In the genomic region with DNA sequence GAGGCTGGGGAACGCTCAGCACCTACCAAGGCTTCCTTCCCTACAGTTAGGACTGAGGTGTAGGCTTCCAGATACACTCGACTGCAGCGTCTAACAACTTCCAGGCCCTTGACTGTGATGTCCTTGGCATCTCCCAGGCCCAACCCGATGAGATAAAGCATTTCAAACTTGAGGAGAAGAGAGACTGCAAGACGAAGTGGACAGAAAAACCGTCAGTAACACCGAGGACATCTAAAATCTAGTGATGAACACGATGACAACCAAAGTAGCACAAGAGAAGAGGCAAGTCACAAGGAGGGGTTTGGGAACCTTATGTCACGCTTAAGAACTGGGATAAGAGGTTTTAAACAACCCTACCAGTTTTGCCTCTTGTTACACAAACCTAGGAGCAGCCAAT, we compare ENCODE assay signal across 8 cellular contexts. TPM values are rescaled to one million over a fixed set of nuclear protein-coding genes. Genes with fewer than 3 reads are reported as not detected.
DNase-seq lines count a peak whose midpoint lies in the region; ATAC-seq and TF ChIP-seq lines count a peak whose summit lies in the region.

No MANE protein-coding gene starts in this region.

- TF ChIP-seq EP300 in stomach (IDR thresholded peaks at IDR 0.05) = no peak

- H3K4me3 ChIP-seq in PC-9 = peak overlapping the region; percentile 75
- peak overlapping the region; percentile 65 to 85 (median 72) for H3K4me3 ChIP-seq in stomach

- TSS peak; percentile 79 for BruUV-seq in PC-9 (replicated peaks; lab: Mats Ljungman, UMichigan)
- BruUV-seq in MCF 10A (replicated peaks; lab: Mats Ljungman, UMichigan) = TSS peak; percentile 75

- ATAC-seq in HG02970 (IDR thresholded peaks at IDR 0.05; ENCODE audit: low FRiP score, unreplicated experiment) (peak; percentile 23), left lobe of liver (peak; percentile 52)

- H3K27me3 Mint-ChIP-seq in MCF 10A (ENCODE audit: insufficient read depth, unreplicated experiment) = no peaks in the 10 kb centered on the region

- H3K9me3 Mint-ChIP-seq in MCF 10A (ENCODE audit: unreplicated experiment) = no peaks in the 10 kb centered on the region

- intact Hi-C loops in PC-9 (cut with micrococcal nuclease; ENCODE audit: unreplicated experiment) (loop anchor here (1.0 to 10.0 kb wide), 2 partner anchors 120 to 263 kb away; no protein-coding TSS in a partner anchor), MCF 10A (cut with micrococcal nuclease) (loop anchor here (10.0 kb wide), 3 partner anchors 100 to 330 kb away; no protein-coding TSS in a partner anchor), stomach (cut with DNase I; ENCODE audit: low total_unique reads) (no loop called here)

- H2AFZ ChIP-seq in PC-9 = peak overlapping the region; percentile 94

- POLR2A ChIA-PET in PC-9 (lab: Charles Lee; ENCODE audit: unreplicated experiment) = interaction anchor here (0.7 kb wide), 1 partner anchor 403 kb away, joined by 3 read pairs; no protein-coding TSS in a partner anchor
- POLR2A ChIA-PET in MCF 10A (lab: Yijun Ruan, JAX) = interaction anchor here (0.6 to 4.3 kb wide), 18 partner anchors 9 to 674 kb away, joined by 3 to 34 read pairs (median 4); a partner anchor contains a TSS

- peak; percentile 80 for DNase-seq in activated CD8-positive, alpha-beta memory T cell treated with anti-CD3 and anti-CD28 coated beads for 24 hours
- no peak for DNase-seq in activated CD8-positive, alpha-beta memory T cell treated with anti-CD3 and anti-CD28 coated beads, Interleukin-2, amount 50 U/mL, for 4 hours
- DNase-seq in PC-9 (no peak), MCF 10A (ENCODE audit: unreplicated experiment) (no peak), left lobe of liver (ENCODE audit: low spot score) (no peak), stomach (no peak), NCI-H2081 treated with DMSO at 0.1 percent for 48 hours (lab: John Stamatoyannopoulos, UW) (no peak)

- peak overlapping the region; percentile 79 for H3K27ac Mint-ChIP-seq in MCF 10A (ENCODE audit: low read depth, unreplicated experiment)

- TF ChIP-seq CTCF in PC-9 (conservative IDR thresholded peaks at IDR 0.05) (no peak), MCF 10A (IDR thresholded peaks at IDR 0.05; ENCODE audit: unreplicated experiment) (no peak), stomach (IDR thresholded peaks at IDR 0.05) (no peak)

- peak overlapping the region; percentile 78 for H3K4me3 Mint-ChIP-seq in MCF 10A (ENCODE audit: unreplicated experiment)

- no peaks in the 10 kb centered on the region for H3F3A ChIP-seq in PC-9 (ENCODE audit: insufficient read depth, low read depth)

- peaks cover 20% of the 10 kb centered on the region for H3K4me1 Mint-ChIP-seq in MCF 10A (ENCODE audit: insufficient read depth, unreplicated experiment)

- no peak for TF ChIP-seq POLR2A in stomach (IDR thresholded peaks at IDR 0.05)

- H3K36me3 Mint-ChIP-seq in MCF 10A (ENCODE audit: insufficient read depth, unreplicated experiment) = peaks cover 27% of the 10 kb centered on the region

- H3K9me2 ChIP-seq in PC-9 (ENCODE audit: insufficient read depth) = no peaks in the 10 kb centered on the region

- H3K9me3 ChIP-seq in PC-9 (ENCODE audit: insufficient read depth, low read depth) (no peaks in the 10 kb centered on the region), stomach (no peaks in the 10 kb centered on the region)

- H3K27me3 ChIP-seq in PC-9 (ENCODE audit: insufficient read depth, low read depth) (no peaks in the 10 kb centered on the region), stomach (no peaks in the 10 kb centered on the region)

- 0 to 1% (median 1%) methylated on average over 9 of the region's 9 CpGs for WGBS in stomach, 5 donors

- H3K79me2 ChIP-seq in PC-9 (ENCODE audit: low read depth) = peaks cover 41% of the 10 kb centered on the region

- H3K36me3 ChIP-seq in PC-9 (ENCODE audit: low read depth) (peaks cover 22% of the 10 kb centered on the region), stomach (peaks cover 0 to 8% (median 3%) of the 10 kb centered on the region in 4 donors)

- peak overlapping the region; percentile 77 for H3K27ac ChIP-seq in PC-9
- H3K27ac ChIP-seq in stomach = peak overlapping the region; percentile 66 to 92 (median 86)

- peaks cover 18% of the 10 kb centered on the region for H3K4me1 ChIP-seq in PC-9 (replicated peaks; ENCODE audit: insufficient read depth)
- peaks cover 0 to 25% (median 16%) of the 10 kb centered on the region in 4 donors for H3K4me1 ChIP-seq in stomach

- peak overlapping the region; percentile 91 for H3K4me2 ChIP-seq in PC-9

- peaks cover 3% of the 10 kb centered on the region; the same call in 1 of the 2 replicates for H4K20me1 ChIP-seq in PC-9 (ENCODE audit: insufficient read depth)

- CTCF ChIA-PET in PC-9 (lab: Charles Lee) = no interaction called here
- CTCF ChIA-PET in MCF 10A (lab: Yijun Ruan, JAX) = interaction anchor here (0.7 to 3.5 kb wide), 6 partner anchors 10 to 263 kb away, joined by 3 to 21 read pairs (median 4); no protein-coding TSS in a partner anchor

RNA-seq across cellular contexts. Expression of a gene that starts 0.3 kb away (rescaled TPM):
- total RNA-seq in PC-9 (2021) (38.8 and 39.4 TPM in 2 replicates), MCF 10A (2022) (63.5 and 76.8 TPM in 2 replicates), left lobe of liver (18.4 TPM), stomach (10 to 100 TPM in 3 of 5 donors, 1 to 10 TPM in 2; 3.1 to 19.8 (median 10.5) TPM)
- polyA plus RNA-seq in stomach = 10 to 100 TPM; 24.8 to 39.5 (median 26.3) TPM
